Comparison of ENCODE assay signal across 16 cellular contexts in the genomic region with DNA sequence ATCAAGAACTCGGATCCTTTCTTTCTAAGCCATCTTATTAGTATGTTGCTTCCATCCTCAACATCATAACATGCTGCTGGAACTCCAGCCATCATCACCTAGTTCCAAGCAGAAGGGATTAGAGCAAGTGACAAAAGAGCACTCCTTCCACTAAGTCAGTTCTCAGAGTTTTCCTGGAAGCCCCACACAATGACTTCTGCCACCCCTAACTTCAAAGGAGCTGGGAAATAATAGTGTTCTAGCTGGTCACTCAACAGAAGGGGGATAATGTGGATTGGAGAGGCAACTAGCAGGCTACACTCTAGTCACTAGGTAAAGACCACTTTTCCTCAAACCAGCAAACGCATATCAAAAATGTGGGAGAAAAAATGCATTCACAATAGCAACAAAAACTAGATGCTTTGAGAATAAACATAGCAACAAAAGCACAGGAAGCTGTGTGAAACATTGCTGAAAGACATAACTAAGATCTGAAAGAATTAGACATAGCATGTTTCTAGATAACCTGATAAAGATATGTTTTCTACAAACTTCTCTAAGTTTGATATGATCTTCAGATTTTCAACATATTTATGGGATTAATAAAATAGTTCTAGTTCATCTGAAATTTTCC.
"Had no signal": no experiment of that assay in that cellular context is flagged by ENCODE, and none has a peak within 500 bp of the region (broad histone marks: within the 10 kb centered on the region; RNA-seq: fewer than 3 reads in every experiment).

No MANE protein-coding gene starts in this region.

- H3K4me3 Mint-ChIP-seq: stimulated activated naive B cell treated with anti-CD40 and anti-IgM and Interleukin-4, amounts not matched to agents 10 μg/mL and 1 μg/mL and 100 μg/mL, for 72 hours had no signal

- H3K4me1 Mint-ChIP-seq: stimulated activated naive B cell treated with anti-CD40 and anti-IgM and Interleukin-4, amounts not matched to agents 10 μg/mL and 1 μg/mL and 100 μg/mL, for 72 hours had no signal

- FAIRE-seq: astrocyte, colon had no signal

- H3K27ac ChIP-seq: esophagus squamous epithelium, lower lobe of right lung, suprapubic skin, upper lobe of left lung had no signal

- DNase-seq: activated CD4-positive, alpha-beta T cell treated with anti-CD3 and anti-CD28 coated beads for 4 hours; esophagus squamous epithelium; foreskin fibroblast; glutamatergic neuron; left cardiac atrium; lower lobe of right lung; midbrain; right cardiac atrium; stimulated activated CD4-positive, alpha-beta T cell treated with anti-CD3 and anti-CD28 coated beads, Interleukin-1b, Interleukin-23, amount 100 ng/mL, for 48 hours; stimulated activated naive B cell treated with anti-CD40 and anti-IgM and Interleukin-4, amounts not matched to agents 10 μg/mL and 1 μg/mL and 100 μg/mL, for 72 hours; T1000 had no signal

- H3K4me1 ChIP-seq: esophagus squamous epithelium, lower lobe of right lung, suprapubic skin, upper lobe of left lung had no signal

- H3K4me3 ChIP-seq: esophagus squamous epithelium, lower lobe of right lung, smooth muscle cell, suprapubic skin, upper lobe of left lung had no signal

- H3K9me3 ChIP-seq: esophagus squamous epithelium, lower lobe of right lung, suprapubic skin, upper lobe of left lung had no signal

- H3K27me3 Mint-ChIP-seq: stimulated activated naive B cell treated with anti-CD40 and anti-IgM and Interleukin-4, amounts not matched to agents 10 μg/mL and 1 μg/mL and 100 μg/mL, for 72 hours had no signal

- ATAC-seq: left cardiac atrium; lower lobe of right lung; right cardiac atrium; stimulated activated naive B cell treated with anti-CD40 and anti-IgM and Interleukin-4, amounts not matched to agents 10 μg/mL and 1 μg/mL and 100 μg/mL, for 72 hours had no signal

- H3K9me3 Mint-ChIP-seq: stimulated activated naive B cell treated with anti-CD40 and anti-IgM and Interleukin-4, amounts not matched to agents 10 μg/mL and 1 μg/mL and 100 μg/mL, for 72 hours had no signal

- H3K27me3 ChIP-seq: esophagus squamous epithelium, suprapubic skin, upper lobe of left lung had no signal
